Comparison of ENCODE assay signal across 23 cellular contexts in genomic region chr7:562394-562675, GRCh38. TPM values are rescaled to one million over a fixed set of nuclear protein-coding genes. Genes with fewer than 3 reads are reported as not detected.
DNase-seq lines count a peak whose midpoint lies in the region; ATAC-seq and TF ChIP-seq lines count a peak whose summit lies in the region.
"Had no signal": no experiment of that assay in that cellular context is flagged by ENCODE, and none has a peak within 500 bp of the region (broad histone marks: within the 10 kb centered on the region; RNA-seq: fewer than 3 reads in every experiment).

No MANE protein-coding gene starts in this region.

- H3K4me3 Mint-ChIP-seq in T-helper 2 cell treated with Interferon-gamma antibody and Interleukin-4, amounts not matched to agents 5 μg/mL and 100 μg/mL, for 36 hours: no peak overlapping the region
- no peak overlapping the region; the same call in 2 of the 3 replicates for H3K4me3 Mint-ChIP-seq in GM23338
- no peak overlapping the region for H3K4me3 Mint-ChIP-seq in nephron progenitor cell
- no peak overlapping the region for H3K4me3 Mint-ChIP-seq in Calu3 (ENCODE audit: low read depth, unreplicated experiment)

- intact Hi-C loops in body of pancreas (cut with DNase I): no loop called here
- intact Hi-C loops in Calu3 (cut with micrococcal nuclease; ENCODE audit: unreplicated experiment): no loop called here

- peaks cover 3% of the 10 kb centered on the region for H3K4me1 Mint-ChIP-seq in T-helper 2 cell treated with Interferon-gamma antibody and Interleukin-4, amounts not matched to agents 5 μg/mL and 100 μg/mL, for 36 hours (ENCODE audit: low read depth)
- no peaks in the 10 kb centered on the region; the same call in 2 of the 3 replicates for H3K4me1 Mint-ChIP-seq in GM23338
- H3K4me1 Mint-ChIP-seq in nephron progenitor cell: peaks cover 27% of the 10 kb centered on the region
- H3K4me1 Mint-ChIP-seq in Calu3 (ENCODE audit: low read depth, unreplicated experiment): no peaks in the 10 kb centered on the region

- CTCF ChIA-PET in Calu3 (lab: Charles Lee): no interaction called here

- no peak for DNase-seq in T-helper 2 cell treated with Interferon-gamma antibody and Interleukin-4, amounts not matched to agents 5 μg/mL and 100 μg/mL, for 36 hours (ENCODE audit: low spot score)
- no peak for DNase-seq in T-helper 2 cell
- no peak for DNase-seq in GM23338 (ENCODE audit: low spot score)
- DNase-seq in body of pancreas: no peak
- no peak for DNase-seq in nephron progenitor cell
- no peak for DNase-seq in Calu3
- DNase-seq in NCI-H187 treated with DMSO at 0.1 percent for 48 hours (lab: John Stamatoyannopoulos, UW): no peak
- DNase-seq: AML-193, DMS 273 treated with DMSO at 0.1 percent for 48 hours, GDM1, GM23248, KBM-7, NCI-H1105 treated with DMSO at 0.1 percent for 48 hours, NCI-H1694, NCI-H2107, NCI-H524, NCI-H82, OCI-M1, RPMI8226, SHP77 treated with DMSO at 0.1 percent for 48 hours had no signal

- H3K9me3 Mint-ChIP-seq in T-helper 2 cell treated with Interferon-gamma antibody and Interleukin-4, amounts not matched to agents 5 μg/mL and 100 μg/mL, for 36 hours: no peaks in the 10 kb centered on the region
- no peaks in the 10 kb centered on the region for H3K9me3 Mint-ChIP-seq in GM23338
- H3K9me3 Mint-ChIP-seq in nephron progenitor cell: no peaks in the 10 kb centered on the region
- H3K9me3 Mint-ChIP-seq in Calu3 (ENCODE audit: low read depth, unreplicated experiment): no peaks in the 10 kb centered on the region

- H3K4me1 ChIP-seq in GM23338 (ENCODE audit: insufficient read depth): no peaks in the 10 kb centered on the region
- H3K4me1 ChIP-seq in body of pancreas: peaks cover 28% of the 10 kb centered on the region

- no peak overlapping the region; the same call in 1 of the 2 replicates for H3K27ac ChIP-seq in GM23338 (ENCODE audit: low read depth)
- peak overlapping the region; percentile 65 to 83 (median 80) for H3K27ac ChIP-seq in body of pancreas
- H3K27ac ChIP-seq: 22Rv1, GM23248 had no signal

- no peaks in the 10 kb centered on the region for H3K27me3 Mint-ChIP-seq in T-helper 2 cell treated with Interferon-gamma antibody and Interleukin-4, amounts not matched to agents 5 μg/mL and 100 μg/mL, for 36 hours (ENCODE audit: low read depth)
- H3K27me3 Mint-ChIP-seq in GM23338 (ENCODE audit: insufficient read depth, low read depth, poor library complexity): peaks cover 21% of the 10 kb centered on the region
- H3K27me3 Mint-ChIP-seq in nephron progenitor cell (ENCODE audit: low read depth, poor library complexity): peaks cover 3% of the 10 kb centered on the region
- no peaks in the 10 kb centered on the region for H3K27me3 Mint-ChIP-seq in Calu3 (ENCODE audit: unreplicated experiment)

- WGBS in body of pancreas, 2 donors: 59 to 64% methylated on average over 7 of the region's 7 CpGs

- no peak for TF ChIP-seq POLR2A in body of pancreas (IDR thresholded peaks at IDR 0.05)

- H4K20me1 ChIP-seq in GM23338 (replicated peaks; ENCODE audit: insufficient read depth): no peaks in the 10 kb centered on the region

- H3K4me3 ChIP-seq in GM23338 (no peak overlapping the region), body of pancreas (no peak overlapping the region)
- H3K4me3 ChIP-seq: GM23248 had no signal

- H3K36me3 Mint-ChIP-seq in T-helper 2 cell treated with Interferon-gamma antibody and Interleukin-4, amounts not matched to agents 5 μg/mL and 100 μg/mL, for 36 hours (ENCODE audit: low read depth): no peaks in the 10 kb centered on the region
- H3K36me3 Mint-ChIP-seq in GM23338 (ENCODE audit: low read depth) (no peaks in the 10 kb centered on the region; the same call in 2 of the 3 replicates), nephron progenitor cell (ENCODE audit: low read depth) (no peaks in the 10 kb centered on the region), Calu3 (ENCODE audit: insufficient read depth, unreplicated experiment) (no peaks in the 10 kb centered on the region)

- TF ChIP-seq CTCF in GM23338 (conservative IDR thresholded peaks at IDR 0.05; ENCODE audit: low read depth in 2 of 2): no peak
- no peak for TF ChIP-seq CTCF in body of pancreas (IDR thresholded peaks at IDR 0.05)
- TF ChIP-seq CTCF in nephron progenitor cell (IDR thresholded peaks at IDR 0.05): no peak
- no peak for TF ChIP-seq CTCF in Calu3 (IDR thresholded peaks at IDR 0.05; ENCODE audit: unreplicated experiment)

- BruUV-seq in Calu3 (replicated peaks; lab: Mats Ljungman, UMichigan): no TSS peak

- H3K27ac Mint-ChIP-seq in T-helper 2 cell treated with Interferon-gamma antibody and Interleukin-4, amounts not matched to agents 5 μg/mL and 100 μg/mL, for 36 hours: peak overlapping the region; percentile 33
- H3K27ac Mint-ChIP-seq in GM23338 (peak overlapping the region; percentile 88), nephron progenitor cell (peak overlapping the region; percentile 82), Calu3 (ENCODE audit: unreplicated experiment) (no peak overlapping the region)

- H3K27me3 ChIP-seq in GM23338 (ENCODE audit: insufficient read depth) (no peaks in the 10 kb centered on the region), body of pancreas (no peaks in the 10 kb centered on the region)

- peak; percentile 42; the same call in 2 of the 3 replicates for ATAC-seq in GM23338
- ATAC-seq in body of pancreas: no peak
- no peak for ATAC-seq in HG03354 (IDR thresholded peaks at IDR 0.05; ENCODE audit: poor library complexity, severe bottlenecking, unreplicated experiment)
- ATAC-seq: HCT116 had no signal

- no peaks in the 10 kb centered on the region for H3F3A ChIP-seq in GM23338 (replicated peaks; ENCODE audit: low read depth)

- H3K9me3 ChIP-seq in body of pancreas: no peaks in the 10 kb centered on the region

- H3K4me2 ChIP-seq in GM23338: no peak overlapping the region

- no peak overlapping the region for H2AFZ ChIP-seq in GM23338
- H2AFZ ChIP-seq: GM23248 had no signal

- peaks cover under 1% of the 10 kb centered on the region; the same call in 1 of the 2 replicates for H3K79me2 ChIP-seq in GM23338 (replicated peaks; ENCODE audit: insufficient read depth)

- peaks cover 5% of the 10 kb centered on the region for H3K9me2 ChIP-seq in GM23338 (ENCODE audit: insufficient read depth)

- H3K36me3 ChIP-seq in GM23338 (ENCODE audit: insufficient read depth) (no peaks in the 10 kb centered on the region), body of pancreas (replicated peaks in 1 of 2; ENCODE audit: insufficient read depth in 1 of 2, low read depth in 2 of 2) (no peaks in the 10 kb centered on the region)

TF ChIP-seq in GM23338, 12 proteins besides CTCF, POLR2A, EP300 and RAD21:
- TF ChIP-seq EZH2phosphoT487 (IDR thresholded peaks at IDR 0.05; ENCODE audit: unreplicated experiment) (no peak), ZNF114 (CRISPR knock-in tag; IDR thresholded peaks at IDR 0.05) (no peak), STAT1 (IDR thresholded peaks at IDR 0.05; ENCODE audit: unreplicated experiment) (no peak), ETS1 (IDR thresholded peaks at IDR 0.05) (no peak), CREB1 (CRISPR knock-in tag; IDR thresholded peaks at IDR 0.05; ENCODE audit: low read depth) (no peak)

RNA-seq across cellular contexts. Expression of gene PDGFA, which starts 42.7 kb away (rescaled TPM):
- total RNA-seq in GM23338 (2014; rRNA removed; shearing (Covaris generic)): 32.2 and 43.1 TPM in 2 replicates
- 35.6 and 39.5 TPM in 2 replicates for polyA plus RNA-seq in GM23338 (2016; fragmentation: Nextera tagmentation; extraction: Ambion mirVana)
- total RNA-seq in body of pancreas (10 to 100 TPM; 58.6 to 59.3 TPM), Calu3 (2022) (4.5 and 6.4 TPM in 2 replicates)
